ENCODE assay signal across 21 cellular contexts in the genomic region with DNA sequence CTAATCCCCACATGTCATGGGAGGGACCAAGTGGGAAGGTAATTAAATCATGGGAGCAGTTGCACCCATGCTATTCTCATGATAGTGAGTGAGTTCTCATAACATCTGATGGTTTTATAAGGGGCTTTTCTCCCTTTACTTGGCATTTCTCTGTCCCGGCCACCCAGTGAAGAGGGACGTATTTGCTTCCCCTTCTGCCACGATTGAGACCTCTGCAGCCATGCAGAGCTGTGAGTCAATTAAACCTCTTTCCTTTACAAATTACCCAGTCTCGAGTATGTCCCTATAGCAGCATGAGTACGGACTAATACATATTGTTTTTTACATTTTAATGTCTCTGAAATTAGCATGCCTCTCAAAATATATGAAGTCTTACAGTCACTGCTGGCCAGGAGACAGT.
"Had no signal": no experiment of that assay in that cellular context is flagged by ENCODE, and none has a peak within 500 bp of the region (broad histone marks: within the 10 kb centered on the region; RNA-seq: fewer than 3 reads in every experiment).

No MANE protein-coding gene starts in this region.

- H3K4me3 ChIP-seq: gastrocnemius medialis, lung, suprapubic skin, transverse colon had no signal

- ATAC-seq: activated CD4-positive, alpha-beta T cell treated with anti-CD3 and anti-CD28 coated beads for 36 hours; esophagus mucosa; gastrocnemius medialis; left lobe of liver; WTC11 had no signal

- H3K27me3 ChIP-seq: brain microvascular endothelial cell, gastrocnemius medialis, suprapubic skin, transverse colon had no signal

- H3K9me3 ChIP-seq: gastrocnemius medialis, suprapubic skin, transverse colon had no signal

- H3K36me3 Mint-ChIP-seq: activated CD4-positive, alpha-beta memory T cell treated with anti-CD3 and anti-CD28 coated beads for 36 hours; WTC11 had no signal

- DNase-seq: activated CD4-positive, alpha-beta memory T cell treated with anti-CD3 and anti-CD28 coated beads for 36 hours; activated CD4-positive, alpha-beta T cell treated with anti-CD3 and anti-CD28 coated beads for 36 hours; activated naive CD4-positive, alpha-beta T cell treated with anti-CD3 and anti-CD28 coated beads for 36 hours; activated T-cell treated with anti-CD3 and anti-CD28 coated beads, Interleukin-2, amount 50 U/mL, for 1 hour; aorta; brain microvascular endothelial cell; cortex of kidney; effector CD4-positive, alpha-beta T cell; gastrocnemius medialis; head of caudate nucleus; kidney; nucleus accumbens; stimulated activated naive CD4-positive, alpha-beta T cell treated with Interleukin-2 at 50 U/mL for 16 hours; transverse colon had no signal

- H3K4me3 Mint-ChIP-seq: activated CD4-positive, alpha-beta memory T cell treated with anti-CD3 and anti-CD28 coated beads for 36 hours; activated CD4-positive, alpha-beta T cell treated with anti-CD3 and anti-CD28 coated beads for 36 hours; activated naive CD4-positive, alpha-beta T cell treated with anti-CD3 and anti-CD28 coated beads for 36 hours; nephron; WTC11 had no signal

- H3K4me1 ChIP-seq: gastrocnemius medialis, suprapubic skin, transverse colon had no signal

- H3K9me3 Mint-ChIP-seq: activated CD4-positive, alpha-beta memory T cell treated with anti-CD3 and anti-CD28 coated beads for 36 hours; activated naive CD4-positive, alpha-beta T cell treated with anti-CD3 and anti-CD28 coated beads for 36 hours; activated T-helper 2 cell treated with anti-CD3 and anti-CD28 coated beads, Interferon-gamma antibody, Interleukin-2, Interleukin-4, amounts not matched to agents 10 μg/mL and 5 μg/mL and 100 μg/mL, durations not matched to agents 14 hours and 24 hours and 36 hours; WTC11 had no signal

- H3K36me3 ChIP-seq: brain microvascular endothelial cell, gastrocnemius medialis, suprapubic skin, transverse colon had no signal

- H3K27ac ChIP-seq: brain microvascular endothelial cell, gastrocnemius medialis, suprapubic skin, transverse colon had no signal

- H3K4me1 Mint-ChIP-seq: nephron had no signal

- H3K27ac Mint-ChIP-seq: activated CD4-positive, alpha-beta memory T cell treated with anti-CD3 and anti-CD28 coated beads for 36 hours; activated CD4-positive, alpha-beta T cell treated with anti-CD3 and anti-CD28 coated beads for 36 hours; activated naive CD4-positive, alpha-beta T cell treated with anti-CD3 and anti-CD28 coated beads for 36 hours; activated T-helper 2 cell treated with anti-CD3 and anti-CD28 coated beads, Interferon-gamma antibody, Interleukin-2, Interleukin-4, amounts not matched to agents 10 μg/mL and 5 μg/mL and 100 μg/mL, durations not matched to agents 14 hours and 24 hours and 36 hours; nephron; WTC11 had no signal
